17 cellular contexts compared by ENCODE assay signal in genomic region chr3:13698498-13698897, GRCh38.
DNase-seq lines count a peak whose midpoint lies in the region; ATAC-seq and TF ChIP-seq lines count a peak whose summit lies in the region.
"Had no signal": no experiment of that assay in that cellular context is flagged by ENCODE, and none has a peak within 500 bp of the region (broad histone marks: within the 10 kb centered on the region; RNA-seq: fewer than 3 reads in every experiment).

No MANE protein-coding gene starts in this region.

- peaks cover 88% of the 10 kb centered on the region for H3K27me3 Mint-ChIP-seq in Calu3 (ENCODE audit: unreplicated experiment)

- no peaks in the 10 kb centered on the region; the same call in 1 of the 2 replicates for H3K9me3 ChIP-seq in NT2/D1 (ENCODE audit: insufficient read depth, low read length)

- H3K27ac Mint-ChIP-seq in Calu3 (ENCODE audit: unreplicated experiment), result no peak overlapping the region
- H3K27ac Mint-ChIP-seq: CD8-positive, alpha-beta memory T cell; T-cell had no signal

- H3K4me1 ChIP-seq in NT2/D1 (ENCODE audit: insufficient read depth, insufficient read length), result peaks cover 9% of the 10 kb centered on the region
- H3K4me1 ChIP-seq: BLaER1 treated with 17β-estradiol and CSF1 and Interleukin-3, amounts not matched to agents 10 nM and 100 nM had no signal

- ATAC-seq in left colon (no peak), HG02981 (IDR thresholded peaks at IDR 0.05; ENCODE audit: unreplicated experiment) (no peak), HG03565 (IDR thresholded peaks at IDR 0.05; ENCODE audit: unreplicated experiment) (no peak)
- ATAC-seq: SK-N-SH treated with all-trans-retinoic acid at 6 μM for 48 hours, T-cell had no signal

- H3K4me3 Mint-ChIP-seq in Calu3 (ENCODE audit: low read depth, unreplicated experiment), result no peak overlapping the region
- H3K4me3 Mint-ChIP-seq: CD8-positive, alpha-beta memory T cell; T-cell had no signal

- no peaks in the 10 kb centered on the region for H3K36me3 ChIP-seq in NT2/D1 (ENCODE audit: insufficient read depth, insufficient read length, low read length)
- H3K36me3 ChIP-seq: BLaER1 treated with 17β-estradiol and CSF1 and Interleukin-3, amounts not matched to agents 10 nM and 100 nM had no signal

- no peak overlapping the region for H3K9ac ChIP-seq in NT2/D1 (ENCODE audit: insufficient read length, low read depth)
- H3K9ac ChIP-seq: BLaER1 treated with 17β-estradiol and CSF1 and Interleukin-3, amounts not matched to agents 10 nM and 100 nM had no signal

- H3K9me3 Mint-ChIP-seq in Calu3 (ENCODE audit: low read depth, unreplicated experiment), result peaks cover 7% of the 10 kb centered on the region

- TF ChIP-seq CTCF in Calu3 (IDR thresholded peaks at IDR 0.05; ENCODE audit: unreplicated experiment), result no peak

- no peaks in the 10 kb centered on the region for H3K4me1 Mint-ChIP-seq in Calu3 (ENCODE audit: low read depth, unreplicated experiment)
- H3K4me1 Mint-ChIP-seq: CD8-positive, alpha-beta memory T cell; T-cell had no signal

- BruUV-seq in Calu3 (replicated peaks; lab: Mats Ljungman, UMichigan), result no TSS peak

- no peaks in the 10 kb centered on the region for H3K36me3 Mint-ChIP-seq in Calu3 (ENCODE audit: insufficient read depth, unreplicated experiment)
- H3K36me3 Mint-ChIP-seq: T-cell had no signal

- CTCF ChIA-PET in Calu3 (lab: Charles Lee), result no interaction called here

- no peak overlapping the region for H3K4me3 ChIP-seq in NT2/D1 (ENCODE audit: insufficient read length, low read depth)
- H3K4me3 ChIP-seq: BLaER1 treated with 17β-estradiol and CSF1 and Interleukin-3, amounts not matched to agents 10 nM and 100 nM; PC-9 had no signal

- intact Hi-C loops in left colon (cut with DNase I, micrococcal nuclease) (no loop called here), Calu3 (cut with micrococcal nuclease; ENCODE audit: unreplicated experiment) (no loop called here)

- DNase-seq in NCI-H748 (lab: John Stamatoyannopoulos, UW; ENCODE audit: unreplicated experiment), result peak; percentile 6
- no peak for DNase-seq in NCI-H748 treated with DMSO at 0.1 percent for 48 hours (lab: John Stamatoyannopoulos, UW)
- DNase-seq in NT2/D1 (ENCODE audit: low read depth, low spot score), result peak; percentile 62
- DNase-seq in iPS-NIHi11 (ENCODE audit: low spot score), result peak; percentile 72
- DNase-seq in left colon, result no peak
- no peak for DNase-seq in Calu3
- DNase-seq: CD8-positive, alpha-beta memory T cell; MM.1S; NCI-H1092; NCI-H2081 treated with DMSO at 0.1 percent for 48 hours; PC-9; SIG-M5; T-cell had no signal

- peaks cover 9% of the 10 kb centered on the region for H3K27me3 ChIP-seq in NT2/D1 (ENCODE audit: insufficient read depth, insufficient read length)
- H3K27me3 ChIP-seq: BLaER1 treated with 17β-estradiol and CSF1 and Interleukin-3, amounts not matched to agents 10 nM and 100 nM had no signal

Comparison
In these comparisons a context has a peak if more than half of its experiments do, and no peak if none do; other contexts are left out.
1. DNase-seq: peak in NCI-H748 (single experiment), NT2/D1 (single experiment) and iPS-NIHi11 (single experiment); none in NCI-H748 treated with DMSO at 0.1 percent for 48 hours (single experiment), left colon (0 of 2) and Calu3 (single experiment).